ENCODE assay signal across 15 cellular contexts in genomic region chrX:85977218-85977617, GRCh38.
DNase-seq lines count a peak whose midpoint lies in the region; ATAC-seq and TF ChIP-seq lines count a peak whose summit lies in the region.
"Had no signal": no experiment of that assay in that cellular context is flagged by ENCODE, and none has a peak within 500 bp of the region (broad histone marks: within the 10 kb centered on the region; RNA-seq: fewer than 3 reads in every experiment).

No MANE protein-coding gene starts in this region.

- peak overlapping the region; percentile 36 for H3K27ac Mint-ChIP-seq in mesothelial cell of epicardium
- no peak overlapping the region for H3K27ac Mint-ChIP-seq in activated naive CD4-positive, alpha-beta T cell treated with anti-CD3 and anti-CD28 coated beads, Interleukin-2, amount 50 U/mL, for 72 hours
- H3K27ac Mint-ChIP-seq: activated T-cell treated with anti-CD3 and anti-CD28 coated beads, Interleukin-2, amount 50 U/mL, for 24 hours; CD8-positive, alpha-beta T cell had no signal

- H3K4me3 ChIP-seq in Peyer's patch (no peak overlapping the region), stomach (no peak overlapping the region)
- H3K4me3 ChIP-seq: body of pancreas, heart right ventricle, lower lobe of right lung had no signal

- no peaks in the 10 kb centered on the region for H3K27me3 ChIP-seq in Peyer's patch
- no peaks in the 10 kb centered on the region for H3K27me3 ChIP-seq in stomach
- H3K27me3 ChIP-seq: body of pancreas, heart right ventricle had no signal

- H3K27me3 Mint-ChIP-seq in mesothelial cell of epicardium (ENCODE audit: low read depth): no peaks in the 10 kb centered on the region
- H3K27me3 Mint-ChIP-seq: activated T-cell treated with anti-CD3 and anti-CD28 coated beads, Interleukin-2, amount 50 U/mL, for 24 hours had no signal

- H3K27ac ChIP-seq in Peyer's patch: no peak overlapping the region
- no peak overlapping the region for H3K27ac ChIP-seq in stomach
- H3K27ac ChIP-seq: body of pancreas, heart right ventricle, lower lobe of right lung, VCaP had no signal

- no peak overlapping the region for H3K4me3 Mint-ChIP-seq in mesothelial cell of epicardium
- H3K4me3 Mint-ChIP-seq: activated T-cell treated with anti-CD3 and anti-CD28 coated beads, Interleukin-2, amount 50 U/mL, for 24 hours; CD8-positive, alpha-beta T cell had no signal

- 49 to 69% (median 64%) methylated on average over 3 of the region's 3 CpGs for WGBS in stomach, 5 donors

- no peak for TF ChIP-seq EP300 in stomach (IDR thresholded peaks at IDR 0.05)

- H3K9me3 ChIP-seq in Peyer's patch: no peaks in the 10 kb centered on the region
- H3K9me3 ChIP-seq in stomach: peaks cover 0 to 6% (median 0%) of the 10 kb centered on the region in 4 donors
- H3K9me3 ChIP-seq: body of pancreas, lower lobe of right lung had no signal

- TF ChIP-seq POLR2A in Peyer's patch (IDR thresholded peaks at IDR 0.05) (no peak), stomach (IDR thresholded peaks at IDR 0.05) (no peak)

- H3K4me1 ChIP-seq in Peyer's patch: no peaks in the 10 kb centered on the region
- H3K4me1 ChIP-seq in stomach: no peaks in the 10 kb centered on the region
- H3K4me1 ChIP-seq: body of pancreas, heart right ventricle, lower lobe of right lung had no signal

- TF ChIP-seq CTCF in mesothelial cell of epicardium (IDR thresholded peaks at IDR 0.05; ENCODE audit: unreplicated experiment): no peak
- no peak for TF ChIP-seq CTCF in Peyer's patch (IDR thresholded peaks at IDR 0.05)
- no peak for TF ChIP-seq CTCF in stomach (IDR thresholded peaks at IDR 0.05)

- DNase-seq in mesothelial cell of epicardium (ENCODE audit: low spot score in 2 of 2, unreplicated experiment in 2 of 2) (no peak), Right ventricle myocardium inferior (ENCODE audit: missing footprints) (no peak), Peyer's patch (no peak), stomach (no peak)
- no peak for DNase-seq in activated naive CD4-positive, alpha-beta T cell treated with anti-CD3 and anti-CD28 coated beads, Interleukin-2, amount 50 U/mL, for 72 hours (ENCODE audit: low spot score in 2 of 2)
- DNase-seq: activated T-cell treated with anti-CD3 and anti-CD28 coated beads, Interleukin-2, amount 50 U/mL, for 24 hours; body of pancreas; CD8-positive, alpha-beta T cell; HCEC 1CT; heart right ventricle; lower lobe of right lung had no signal

- peaks cover 50% of the 10 kb centered on the region for H3K36me3 Mint-ChIP-seq in mesothelial cell of epicardium
- peaks cover 5 to 9% of the 10 kb centered on the region in 2 donors for H3K36me3 Mint-ChIP-seq in activated naive CD4-positive, alpha-beta T cell treated with anti-CD3 and anti-CD28 coated beads, Interleukin-2, amount 50 U/mL, for 72 hours

- H3K4me1 Mint-ChIP-seq in mesothelial cell of epicardium: peaks cover 10% of the 10 kb centered on the region

- intact Hi-C loops in Right ventricle myocardium inferior (cut with DNase I): no loop called here
- intact Hi-C loops in stomach (cut with DNase I; ENCODE audit: low total_unique reads): no loop called here

- H3K36me3 ChIP-seq in Peyer's patch (no peaks in the 10 kb centered on the region), stomach (peaks cover 0 to 18% (median 15%) of the 10 kb centered on the region in 4 donors)

- peaks cover 18% of the 10 kb centered on the region for H3K9me3 Mint-ChIP-seq in mesothelial cell of epicardium
- H3K9me3 Mint-ChIP-seq in activated naive CD4-positive, alpha-beta T cell treated with anti-CD3 and anti-CD28 coated beads, Interleukin-2, amount 50 U/mL, for 72 hours: no peaks in the 10 kb centered on the region
- H3K9me3 Mint-ChIP-seq: activated T-cell treated with anti-CD3 and anti-CD28 coated beads, Interleukin-2, amount 50 U/mL, for 24 hours had no signal

- peak; percentile 74 for ATAC-seq in GM19023 (IDR thresholded peaks at IDR 0.05; ENCODE audit: unreplicated experiment)
- peak; percentile 85 for ATAC-seq in GM21737 (IDR thresholded peaks at IDR 0.05; ENCODE audit: unreplicated experiment)
- ATAC-seq in HG03175 (IDR thresholded peaks at IDR 0.05; ENCODE audit: unreplicated experiment): peak; percentile 91
- ATAC-seq in Right ventricle myocardium inferior: no peak
- no peak for ATAC-seq in activated naive CD4-positive, alpha-beta T cell treated with anti-CD3 and anti-CD28 coated beads, Interleukin-2, amount 50 U/mL, for 72 hours
- ATAC-seq: body of pancreas; CD8-positive, alpha-beta T cell; heart right ventricle; lower lobe of right lung had no signal

Comparison
In these comparisons a context has a peak if more than half of its experiments do, and no peak if none do; other contexts are left out.
1. ATAC-seq: peak in GM19023 (single experiment), GM21737 (single experiment) and HG03175 (single experiment); none in Right ventricle myocardium inferior (single experiment) and activated naive CD4-positive, alpha-beta T cell treated with anti-CD3 and anti-CD28 coated beads, Interleukin-2, amount 50 U/mL, for 72 hours (0 of 2).